33 cellular contexts compared by ENCODE assay signal in the genomic region with DNA sequence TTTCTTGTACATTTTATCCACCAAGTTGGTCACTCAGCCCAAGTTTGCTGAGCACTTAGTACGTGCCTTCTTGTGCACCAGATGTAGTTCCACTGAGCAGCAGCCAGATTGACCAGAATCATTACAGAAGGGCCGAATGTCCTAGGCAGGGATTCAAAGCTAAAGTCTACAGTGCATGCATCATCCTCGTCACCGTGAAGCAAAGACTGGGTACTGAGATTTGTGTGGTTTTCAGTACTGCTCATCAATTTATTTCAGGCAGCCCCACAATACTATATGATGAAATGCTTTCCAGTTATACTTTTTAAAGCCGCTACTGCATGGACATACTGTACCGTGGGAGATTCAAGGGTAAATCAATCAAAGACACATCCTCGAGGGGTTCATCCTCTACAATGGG.
"Had no signal": no experiment of that assay in that cellular context is flagged by ENCODE, and none has a peak within 500 bp of the region (broad histone marks: within the 10 kb centered on the region; RNA-seq: fewer than 3 reads in every experiment).

No MANE protein-coding gene starts in this region.

- H3K4me1 ChIP-seq: adrenal gland, ascending aorta, body of pancreas, breast epithelium had no signal

- H3K9me3 ChIP-seq: adrenal gland, ascending aorta, body of pancreas, breast epithelium had no signal

- FAIRE-seq: astrocyte, bronchial epithelial cell had no signal

- H3K36me3 ChIP-seq: adrenal gland, ascending aorta, brain microvascular endothelial cell, breast epithelium, cardiac muscle cell had no signal

- H3K4me3 ChIP-seq: adrenal gland, ascending aorta, body of pancreas, breast epithelium, cardiac muscle cell had no signal

- H3K27me3 ChIP-seq: ascending aorta, body of pancreas, brain microvascular endothelial cell, breast epithelium, cardiac muscle cell had no signal

- H3K27ac ChIP-seq: adrenal gland, ascending aorta, body of pancreas, brain microvascular endothelial cell, breast epithelium, cardiac muscle cell had no signal

- DNase-seq: activated effector memory CD4-positive, alpha-beta T cell treated with anti-CD3 and anti-CD28 coated beads, Interleukin-2, amount 50 U/mL, for 16 hours; activated effector memory CD4-positive, alpha-beta T cell treated with Interleukin-2 at 50 U/mL for 16 hours; activated gamma-delta T cell; activated gamma-delta T cell treated with Interleukin-2 at 50 U/mL for 16 hours; activated naive CD4-positive, alpha-beta T cell; activated naive CD4-positive, alpha-beta T cell treated with anti-CD3 and anti-CD28 coated beads for 36 hours; activated naive CD4-positive, alpha-beta T cell treated with anti-CD3 and anti-CD28 coated beads, Interleukin-2, amount 10 ng/mL, durations not matched to agents 7 days and 5 days; activated naive CD4-positive, alpha-beta T cell treated with anti-CD3 and anti-CD28 coated beads, Interleukin-2, amount 50 U/mL, for 16 hours; activated naive CD4-positive, alpha-beta T cell treated with Interleukin-2 at 50 U/mL for 16 hours; activated naive CD8-positive, alpha-beta T cell treated with anti-CD3 and anti-CD28 coated beads for 36 hours; activated naive CD8-positive, alpha-beta T cell treated with anti-CD3 and anti-CD28 coated beads, Interleukin-2, amount 10 ng/mL, durations not matched to agents 7 days and 5 days; activated naive CD8-positive, alpha-beta T cell treated with anti-CD3 and anti-CD28 coated beads, Interleukin-2, amount 50 U/mL, for 24 hours; activated T-cell treated with anti-CD3 and anti-CD28 coated beads, Interleukin-2, amount 50 U/mL, for 24 hours; activated T-cell treated with anti-CD3 and anti-CD28 coated beads, Interleukin-2, amount 50 U/mL, for 4 hours; activated T-cell treated with anti-CD3 and anti-CD28 coated beads, Interleukin-2, amount 50 U/mL, for 48 hours; activated T-cell treated with anti-CD3 and anti-CD28 coated beads, Interleukin-2, amount 50 U/mL, for 72 hours; adrenal gland; amniotic stem cell; amygdala; anterior cingulate cortex; aorta; body of pancreas; brain microvascular endothelial cell; caudate nucleus; central memory CD4-positive, alpha-beta T cell; cerebellar nuclear complex had no signal

- ATAC-seq: activated naive CD4-positive, alpha-beta T cell treated with anti-CD3 and anti-CD28 coated beads, Interleukin-2, amount 50 U/mL, for 72 hours; activated naive CD8-positive, alpha-beta T cell treated with anti-CD3 and anti-CD28 coated beads, Interleukin-2, amount 50 U/mL, for 24 hours; activated T-cell treated with anti-CD3 and anti-CD28 coated beads, Interleukin-2, amount 50 U/mL, for 4 hours; activated T-cell treated with anti-CD3 and anti-CD28 coated beads, Interleukin-2, amount 50 U/mL, for 72 hours; activated T-helper 17 cell treated with anti-CD3 and anti-CD28 coated beads, Interleukin-2, amount 50 U/mL, for 72 hours; body of pancreas had no signal
